8 cellular contexts compared by ENCODE assay signal in genomic region chr19:12365094-12365371, GRCh38. TPM values are rescaled to one million over a fixed set of nuclear protein-coding genes. Genes with fewer than 3 reads are reported as not detected.
A peak's percentile ranks its signal among the peaks of the same experiment; 100 is the strongest.
DNase-seq lines count a peak whose midpoint lies in the region; ATAC-seq and TF ChIP-seq lines count a peak whose summit lies in the region.

No MANE protein-coding gene starts in this region.

- H3K27me3 Mint-ChIP-seq in stimulated activated memory B cell treated with anti-CD40 and anti-IgM and Interleukin-4, amounts not matched to agents 10 μg/mL and 1 μg/mL and 100 μg/mL, for 72 hours: no peaks in the 10 kb centered on the region

- H3K4ac ChIP-seq in IMR-90 (ENCODE audit: low read depth, low read length): no peak overlapping the region

- peak overlapping the region; percentile 99 for H3K4me3 Mint-ChIP-seq in stimulated activated memory B cell treated with anti-CD40 and anti-IgM and Interleukin-4, amounts not matched to agents 10 μg/mL and 1 μg/mL and 100 μg/mL, for 72 hours

- H3K36me3 ChIP-seq in IMR-90 (ENCODE audit: control insufficient read depth, insufficient read depth, low read length): no peaks in the 10 kb centered on the region

- DNase-seq in IMR-90 (peak; percentile 22), astrocyte of the spinal cord (ENCODE audit: low read depth, low spot score) (peak; percentile 18), iPS-NIHi11 (ENCODE audit: low spot score) (peak; percentile 58), NCI-H446 (lab: John Stamatoyannopoulos, UW) (no peak)

- TF ChIP-seq RAD21 in IMR-90 (IDR thresholded peaks at IDR 0.05; ENCODE audit: low read length): no peak

- H3K4me1 ChIP-seq in IMR-90 (ENCODE audit: control insufficient read depth, insufficient read depth, low read length): no peaks in the 10 kb centered on the region

- 0% methylated on average over 5 of the region's 19 CpGs; no CpG with 5 or more reads in 1 of the 2 experiments for WGBS in IMR-90 (ENCODE audit: extremely low coverage in 2 of 2, insufficient read length in 1 of 2), 2 experiments

- peak overlapping the region; percentile 11; the same call in 1 of the 2 replicates for H3K27ac ChIP-seq in IMR-90 (ENCODE audit: insufficient read depth, low read length)

- no peak overlapping the region for H2AK9ac ChIP-seq in IMR-90 (replicated peaks; ENCODE audit: low read depth, low read length, poor library complexity)

- H2AFZ ChIP-seq in IMR-90 (replicated peaks; ENCODE audit: low read length, poor library complexity): peak overlapping the region; percentile 96

- H2BK5ac ChIP-seq in IMR-90 (ENCODE audit: low read depth, low read length, poor library complexity, severe bottlenecking): no peak overlapping the region

- dilution Hi-C loops in IMR-90 (cut with HindIII; ENCODE audit: low sequenced_read_pairs, unreplicated experiment): no loop called here

- H2AK5ac ChIP-seq in IMR-90 (ENCODE audit: low read depth, low read length): no peak overlapping the region

- in situ Hi-C loops in IMR-90 (cut with MboI; ENCODE audit: low sequenced_read_pairs) (no loop called here), astrocyte of the spinal cord (cut with HindIII; ENCODE audit: low sequenced_read_pairs) (no loop called here)

- CTCF ChIA-PET in IMR-90 (lab: Yijun Ruan, JAX): interaction anchor here (0.6 to 1.3 kb wide), 3 partner anchors 11 to 274 kb away, joined by 3 to 10 read pairs (median 3); no protein-coding TSS in a partner anchor

- no TSS peak for BruUV-seq in IMR-90 (replicated peaks; lab: Mats Ljungman, UMichigan)

- peak overlapping the region; percentile 70 for H3K4me3 ChIP-seq in IMR-90 (ENCODE audit: insufficient read depth, low read depth, low read length)
- H3K4me3 ChIP-seq in astrocyte of the spinal cord (ENCODE audit: low read depth, low read length): peak overlapping the region; percentile 80

- H4K8ac ChIP-seq in IMR-90 (ENCODE audit: low read depth in 2 of 2, low read length in 2 of 2): no peak overlapping the region

- H3K18ac ChIP-seq in IMR-90 (ENCODE audit: low read depth, low read length): no peak overlapping the region

- H4K5ac ChIP-seq in IMR-90 (ENCODE audit: low read depth, low read length): no peak overlapping the region

- peak overlapping the region; percentile 98 for H3K27ac Mint-ChIP-seq in stimulated activated memory B cell treated with anti-CD40 and anti-IgM and Interleukin-4, amounts not matched to agents 10 μg/mL and 1 μg/mL and 100 μg/mL, for 72 hours

- no peak overlapping the region for H3K14ac ChIP-seq in IMR-90 (replicated peaks; ENCODE audit: low read depth, low read length)

- H2BK20ac ChIP-seq in IMR-90 (ENCODE audit: low read depth, low read length): no peak overlapping the region

- no peak for TF ChIP-seq POLR2A in IMR-90 (IDR thresholded peaks at IDR 0.05; ENCODE audit: low read depth, low read length)

- H3K4me1 Mint-ChIP-seq in stimulated activated memory B cell treated with anti-CD40 and anti-IgM and Interleukin-4, amounts not matched to agents 10 μg/mL and 1 μg/mL and 100 μg/mL, for 72 hours: peaks cover 36% of the 10 kb centered on the region

- H4K20me1 ChIP-seq in IMR-90 (ENCODE audit: insufficient read depth, low read length): no peaks in the 10 kb centered on the region

- H3K9ac ChIP-seq in IMR-90 (ENCODE audit: low read depth, low read length): peak overlapping the region; percentile 54

- H3K27me3 ChIP-seq in IMR-90 (ENCODE audit: control insufficient read depth, insufficient read depth, low read length): no peaks in the 10 kb centered on the region

- no peaks in the 10 kb centered on the region for H3K36me3 Mint-ChIP-seq in stimulated activated memory B cell treated with anti-CD40 and anti-IgM and Interleukin-4, amounts not matched to agents 10 μg/mL and 1 μg/mL and 100 μg/mL, for 72 hours

- POLR2A ChIA-PET in IMR-90 (lab: Charles Lee; ENCODE audit: unreplicated experiment): interaction anchor here (0.7 kb wide), 1 partner anchor 330 kb away, joined by 20 read pairs; the partner anchor contains the start of gene ZNF433

- TF ChIP-seq CTCF in IMR-90 (conservative IDR thresholded peaks at IDR 0.05; ENCODE audit: low read depth, low read length): no peak
- no peak for TF ChIP-seq CTCF in astrocyte of the spinal cord (IDR thresholded peaks at IDR 0.05; ENCODE audit: low read depth, low read length)

- H4K91ac ChIP-seq in IMR-90 (ENCODE audit: insufficient read depth, low read depth, low read length): no peak overlapping the region

- peak overlapping the region; percentile 56; the same call in 1 of the 2 replicates for H3K23ac ChIP-seq in IMR-90 (ENCODE audit: low read depth, low read length)

- 0 out of 2 replicates have a peak, but pooled peaks cover 2% of the 10 kb centered on the region for H3K9me3 ChIP-seq in IMR-90 (ENCODE audit: control insufficient read depth, insufficient read depth, low read length)

- H3K79me1 ChIP-seq in IMR-90 (ENCODE audit: low read depth in 1 of 2, low read length in 2 of 2): peaks cover 0 to 7% of the 10 kb centered on the region in 2 experiments; a peak in 1 of 4 replicates

- peak overlapping the region; percentile 87 for H3K4me2 ChIP-seq in IMR-90 (ENCODE audit: low read depth, low read length)

- no peak overlapping the region for H3K56ac ChIP-seq in IMR-90 (ENCODE audit: extremely low read depth, insufficient read depth, low read length)

- H3K9me3 Mint-ChIP-seq in stimulated activated memory B cell treated with anti-CD40 and anti-IgM and Interleukin-4, amounts not matched to agents 10 μg/mL and 1 μg/mL and 100 μg/mL, for 72 hours: no peaks in the 10 kb centered on the region

- intact Hi-C loops in IMR-90 (cut with micrococcal nuclease): loop anchor here (1.0 to 5.0 kb wide), 4 partner anchors 208 to 568 kb away; partner anchors contain the start of genes ZNF491 and ZNF625

- no peaks in the 10 kb centered on the region for H3K9me1 ChIP-seq in IMR-90 (ENCODE audit: insufficient read depth, low read length)

- H2BK120ac ChIP-seq in IMR-90 (ENCODE audit: low read depth, low read length): no peak overlapping the region

- ATAC-seq in GM18861 (IDR thresholded peaks at IDR 0.05; ENCODE audit: unreplicated experiment) (peak; percentile 16), IMR-90 (ENCODE audit: low read depth) (peak; percentile 67), HG03469 (IDR thresholded peaks at IDR 0.05; ENCODE audit: unreplicated experiment) (no peak), GM18519 (IDR thresholded peaks at IDR 0.05; ENCODE audit: low FRiP score, unreplicated experiment) (no peak)
- ATAC-seq in stimulated activated memory B cell treated with anti-CD40 and anti-IgM and Interleukin-4, amounts not matched to agents 10 μg/mL and 1 μg/mL and 100 μg/mL, for 72 hours: peak; percentile 55

- H2BK15ac ChIP-seq in IMR-90 (ENCODE audit: low read depth, low read length): no peak overlapping the region

TF ChIP-seq in IMR-90, 13 proteins besides CTCF, POLR2A, EP300 and RAD21:
- TF ChIP-seq CEBPB (IDR thresholded peaks at IDR 0.05; ENCODE audit: low read depth, low read length) (no peak), RFX5 (IDR thresholded peaks at IDR 0.05; ENCODE audit: low read depth, low read length) (no peak), CHD1 (IDR thresholded peaks at IDR 0.05; ENCODE audit: low read depth, low read length) (no peak), NFE2L2 (IDR thresholded peaks at IDR 0.05; ENCODE audit: low read depth, low read length) (no peak), MXI1 (IDR thresholded peaks at IDR 0.05; ENCODE audit: borderline replicate concordance, low read depth, low read length) (no peak), MAZ (IDR thresholded peaks at IDR 0.05; ENCODE audit: borderline replicate concordance, low read depth, low read length) (no peak), SMC3 (IDR thresholded peaks at IDR 0.05; ENCODE audit: low read depth, low read length) (no peak), RCOR1 (IDR thresholded peaks at IDR 0.05; ENCODE audit: insufficient replicate concordance, low read length) (no peak), BHLHE40 (IDR thresholded peaks at IDR 0.05; ENCODE audit: low read depth, low read length) (no peak)
- TF ChIP-seq, protein P1, sequence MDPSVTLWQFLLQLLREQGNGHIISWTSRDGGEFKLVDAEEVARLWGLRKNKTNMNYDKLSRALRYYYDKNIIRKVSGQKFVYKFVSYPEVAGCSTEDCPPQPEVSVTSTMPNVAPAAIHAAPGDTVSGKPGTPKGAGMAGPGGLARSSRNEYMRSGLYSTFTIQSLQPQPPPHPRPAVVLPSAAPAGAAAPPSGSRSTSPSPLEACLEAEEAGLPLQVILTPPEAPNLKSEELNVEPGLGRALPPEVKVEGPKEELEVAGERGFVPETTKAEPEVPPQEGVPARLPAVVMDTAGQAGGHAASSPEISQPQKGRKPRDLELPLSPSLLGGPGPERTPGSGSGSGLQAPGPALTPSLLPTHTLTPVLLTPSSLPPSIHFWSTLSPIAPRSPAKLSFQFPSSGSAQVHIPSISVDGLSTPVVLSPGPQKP (IDR thresholded peaks at IDR 0.05; ENCODE audit: borderline replicate concordance, low read depth, low read length): no peak
- TF ChIP-seq, protein P2, sequence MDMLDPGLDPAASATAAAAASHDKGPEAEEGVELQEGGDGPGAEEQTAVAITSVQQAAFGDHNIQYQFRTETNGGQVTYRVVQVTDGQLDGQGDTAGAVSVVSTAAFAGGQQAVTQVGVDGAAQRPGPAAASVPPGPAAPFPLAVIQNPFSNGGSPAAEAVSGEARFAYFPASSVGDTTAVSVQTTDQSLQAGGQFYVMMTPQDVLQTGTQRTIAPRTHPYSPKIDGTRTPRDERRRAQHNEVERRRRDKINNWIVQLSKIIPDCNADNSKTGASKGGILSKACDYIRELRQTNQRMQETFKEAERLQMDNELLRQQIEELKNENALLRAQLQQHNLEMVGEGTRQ (IDR thresholded peaks at IDR 0.05; ENCODE audit: low read depth, low read length): no peak

RNA-seq across cellular contexts. Expression of gene ZNF442, which starts 0.5 kb away (rescaled TPM):
- total RNA-seq in IMR-90 (2012; rRNA removed): 3.6 and 4.4 TPM in 2 replicates
- polyA plus RNA-seq in IMR-90 (2012; rRNA removed): 0.34 and 0.58 TPM in 2 replicates
- polyA plus RNA-seq in IMR-90 (2012; cell fraction: cytosol; rRNA removed): 0.03 and 0.10 TPM in 2 replicates
- 0.07 and 0.36 TPM in 2 replicates for polyA plus RNA-seq in IMR-90 (2012; cell fraction: nucleus; rRNA removed; ENCODE audit: low replicate concordance)

RNA-seq across cellular contexts. Expression of gene ZNF563, which starts 31.6 kb away (rescaled TPM):
- total RNA-seq in IMR-90 (2012; rRNA removed): 2.0 and 3.1 TPM in 2 replicates
- polyA plus RNA-seq in IMR-90 (2012; rRNA removed): 1.2 and 1.3 TPM in 2 replicates
- polyA plus RNA-seq in IMR-90 (2012; cell fraction: cytosol; rRNA removed): 0.62 and 1.00 TPM in 2 replicates
- 0.40 and 0.93 TPM in 2 replicates for polyA plus RNA-seq in IMR-90 (2012; cell fraction: nucleus; rRNA removed; ENCODE audit: low replicate concordance)

RNA-seq across cellular contexts. Expression of gene ZNF799, which starts 36.0 kb away (rescaled TPM):
- 3.4 and 3.6 TPM in 2 replicates for total RNA-seq in IMR-90 (2012; rRNA removed)
- 0.63 and 0.79 TPM in 2 replicates for polyA plus RNA-seq in IMR-90 (2012; rRNA removed)
- polyA plus RNA-seq in IMR-90 (2012; cell fraction: cytosol; rRNA removed): 0.12 and 0.25 TPM in 2 replicates
- 0.25 and 1.7 TPM in 2 replicates for polyA plus RNA-seq in IMR-90 (2012; cell fraction: nucleus; rRNA removed; ENCODE audit: low replicate concordance)

Comparison
In these comparisons a context has a peak if more than half of its experiments do, and no peak if none do; other contexts are left out.
1. ATAC-seq: peak in GM18861 (single experiment), IMR-90 (single experiment) and stimulated activated memory B cell treated with anti-CD40 and anti-IgM and Interleukin-4, amounts not matched to agents 10 μg/mL and 1 μg/mL and 100 μg/mL, for 72 hours (single experiment); none in HG03469 (single experiment) and GM18519 (single experiment).
2. DNase-seq: peak in IMR-90 (single experiment), astrocyte of the spinal cord (single experiment) and iPS-NIHi11 (single experiment); none in NCI-H446 (0 of 2).